9 cellular contexts compared by ENCODE assay signal in genomic region chr15:68113751-68114150, GRCh38. TPM values are rescaled to one million over a fixed set of nuclear protein-coding genes. Genes with fewer than 3 reads are reported as not detected.
DNase-seq lines count a peak whose midpoint lies in the region; ATAC-seq and TF ChIP-seq lines count a peak whose summit lies in the region.
"Had no signal": no experiment of that assay in that cellular context is flagged by ENCODE, and none has a peak within 500 bp of the region (broad histone marks: within the 10 kb centered on the region; RNA-seq: fewer than 3 reads in every experiment).

No MANE protein-coding gene starts in this region.

- TF ChIP-seq CTCF in fibroblast of the aortic adventitia (IDR thresholded peaks at IDR 0.05; ENCODE audit: insufficient read depth, low read length): no peak
- no peak for TF ChIP-seq CTCF in spleen (IDR thresholded peaks at IDR 0.05 in 8 of 11, conservative IDR thresholded peaks at IDR 0.05 in 3 of 11)

- TF ChIP-seq POLR2A in spleen (IDR thresholded peaks at IDR 0.05): no peak

- WGBS in spleen, 5 donors: 3 to 15% (median 11%) methylated on average over 1 of the region's 1 CpG

- H3K4me1 ChIP-seq in spleen: peaks cover 12 to 97% (median 53%) of the 10 kb centered on the region in 6 donors

- H3K27ac ChIP-seq in spleen: peak overlapping the region in 5 of 8 donors; percentile 40 to 68 (median 58)

- H3K9me3 ChIP-seq in spleen: no peaks in the 10 kb centered on the region

- H3K4me3 ChIP-seq in fibroblast of the aortic adventitia (ENCODE audit: low read depth, low read length) (peak overlapping the region; percentile 58), spleen (peak overlapping the region in 3 of 8 donors; percentile 13 to 32 (median 31))

- no peaks in the 10 kb centered on the region for H3K27me3 ChIP-seq in spleen (replicated peaks in 1 of 7)

- H3K36me3 ChIP-seq in spleen: peaks cover 0 to 7% (median 0%) of the 10 kb centered on the region in 6 donors

- intact Hi-C loops in spleen (cut with DNase I; ENCODE audit: low total_unique reads): no loop called here

- DNase-seq in NOMO-1 treated with DMSO at 0.1 percent for 48 hours (lab: John Stamatoyannopoulos, UW; ENCODE audit: unreplicated experiment): peak; percentile 12
- no peak for DNase-seq in NOMO-1 treated with dmso at 0.1 percent for 144 hours (lab: John Stamatoyannopoulos, UW; ENCODE audit: unreplicated experiment)
- DNase-seq in fibroblast of the aortic adventitia (ENCODE audit: low read depth): peak; percentile 2
- no peak for DNase-seq in spleen
- no peak for DNase-seq in amygdala (lab: John Stamatoyannopoulos, UW)
- no peak for DNase-seq in effector CD4-positive, alpha-beta T cell
- DNase-seq: 8988T had no signal

- ATAC-seq in SK-N-SH treated with all-trans-retinoic acid at 6 μM for 48 hours (peak; percentile 21; the same call in 2 of the 3 replicates), GM19324 (IDR thresholded peaks at IDR 0.05; ENCODE audit: low FRiP score, unreplicated experiment) (no peak)

TF ChIP-seq in SK-N-SH treated with all-trans-retinoic acid at 6 μM for 48 hours, 23 proteins besides CTCF, POLR2A, EP300 and RAD21:
- TF ChIP-seq RARB (CRISPR knock-in tag; IDR thresholded peaks at IDR 0.05): no peak
- no peak for TF ChIP-seq TCF4 (CRISPR knock-in tag; IDR thresholded peaks at IDR 0.05; ENCODE audit: borderline replicate concordance)
- no peak for TF ChIP-seq ZNF565 (CRISPR knock-in tag; conservative IDR thresholded peaks at IDR 0.05; ENCODE audit: low read depth)

RNA-seq across cellular contexts. Expression of gene PIAS1, which starts 59.6 kb away (rescaled TPM):
- 39.0 and 58.1 TPM in 2 replicates for total RNA-seq in fibroblast of the aortic adventitia (ENCODE audit: low replicate concordance)
- 100 to 1,000 TPM in 1 of 7 donors, 10 to 100 TPM in 6; 57.0 to 104 (median 73.8) TPM for total RNA-seq in spleen
- polyA plus RNA-seq in spleen: 10 to 100 TPM; 12.0 to 20.2 (median 17.8) TPM

Comparison
In these comparisons a context has a peak if more than half of its experiments do, and no peak if none do; other contexts are left out.
1. DNase-seq: peak in NOMO-1 treated with DMSO at 0.1 percent for 48 hours (single experiment) and fibroblast of the aortic adventitia (single experiment); none in NOMO-1 treated with dmso at 0.1 percent for 144 hours (single experiment), spleen (single experiment), amygdala (0 of 56) and effector CD4-positive, alpha-beta T cell (single experiment).